8 cellular contexts compared by ENCODE assay signal in the genomic region with DNA sequence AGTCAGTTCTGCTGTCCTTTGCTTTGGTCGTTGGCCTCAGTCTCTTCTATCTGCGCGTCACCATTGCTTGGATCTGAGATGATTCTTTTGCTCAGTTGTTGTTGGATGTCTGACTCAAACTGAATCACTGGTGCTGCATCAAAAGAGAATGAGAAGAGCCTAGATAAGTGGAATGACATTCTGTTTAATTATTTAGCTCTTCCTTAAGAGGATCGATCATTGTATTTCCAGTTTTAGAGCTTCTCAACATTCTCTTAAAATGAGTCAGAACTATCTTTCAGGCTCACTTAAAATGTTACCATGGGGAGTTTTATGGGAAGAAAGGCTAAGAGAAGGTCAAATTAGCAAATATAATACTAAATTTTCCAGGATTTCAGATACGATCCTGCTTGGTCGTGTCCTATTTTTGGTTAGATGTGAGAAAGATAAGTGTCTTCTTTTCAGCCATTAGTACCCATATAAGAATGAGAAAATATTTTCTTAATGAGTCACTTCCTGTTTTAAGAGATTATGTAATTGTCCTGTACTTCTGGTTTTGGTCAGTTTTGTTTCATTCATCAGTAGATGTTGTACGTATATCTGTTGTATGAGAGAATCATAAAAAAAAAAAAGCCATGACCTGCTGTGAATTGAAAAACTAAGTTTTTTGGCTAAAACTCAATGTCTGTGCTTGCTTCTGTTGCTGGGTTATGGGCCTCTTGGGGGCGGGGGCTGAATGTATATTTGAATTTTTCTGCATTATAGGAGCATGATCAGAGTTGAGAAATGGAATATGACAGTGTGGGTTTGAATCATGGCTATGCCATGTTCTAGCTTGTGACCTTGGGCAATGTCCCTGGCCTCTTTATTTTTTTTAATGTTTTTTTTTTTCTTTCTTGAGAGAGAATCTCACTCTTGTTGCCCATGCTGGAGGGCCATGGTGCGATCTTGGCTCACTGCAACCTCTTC. TPM values are rescaled to one million over a fixed set of nuclear protein-coding genes. Genes with fewer than 3 reads are reported as not detected.
DNase-seq lines count a peak whose midpoint lies in the region; ATAC-seq and TF ChIP-seq lines count a peak whose summit lies in the region.

No MANE protein-coding gene starts in this region.

- DNase-seq in AG04449 (ENCODE audit: low read depth, low spot score): peak; percentile 73
- DNase-seq in SW480 (ENCODE audit: low spot score): peak; percentile 60
- peak; percentile 77 for DNase-seq in fibroblast of peridontal ligament (ENCODE audit: extremely low read depth)
- no peak for DNase-seq in NCI-H1417 (lab: John Stamatoyannopoulos, UW)
- DNase-seq in activated CD4-positive, alpha-beta T cell treated with anti-CD3 and anti-CD28 coated beads for 4 hours: no peak

- no peaks in the 10 kb centered on the region for H3K9me3 ChIP-seq in skeletal muscle tissue (ENCODE audit: control insufficient read depth in 3 of 3, low read length in 3 of 3)

- ATAC-seq in GM18909 (IDR thresholded peaks at IDR 0.05; ENCODE audit: poor library complexity, unreplicated experiment): peak; percentile 76
- ATAC-seq in HG03342 (IDR thresholded peaks at IDR 0.05; ENCODE audit: unreplicated experiment): peak; percentile 85

- TF ChIP-seq CTCF in AG04449 (IDR thresholded peaks at IDR 0.05; ENCODE audit: insufficient read depth, low read length, missing control alignments): no peak

- peaks cover 18 to 23% (median 23%) of the 10 kb centered on the region in 3 donors for H3K4me1 ChIP-seq in skeletal muscle tissue (ENCODE audit: control insufficient read depth in 3 of 3, insufficient read depth in 3 of 3, low read length in 3 of 3)

- H3K27me3 ChIP-seq in skeletal muscle tissue (ENCODE audit: control insufficient read depth in 3 of 3, insufficient read depth in 3 of 3, low read length in 3 of 3): no peaks in the 10 kb centered on the region

- H3K9ac ChIP-seq in skeletal muscle tissue (ENCODE audit: low read depth in 1 of 3, low read length in 3 of 3): no peak overlapping the region

- H3K27ac ChIP-seq in skeletal muscle tissue (ENCODE audit: low read depth, low read length): peak overlapping the region; percentile 72

- CTCF ChIA-PET in AG04449 (lab: Yijun Ruan, JAX): interaction anchor here (0.6 to 4.2 kb wide), 6 partner anchors 8 to 82 kb away, joined by 3 to 27 read pairs (median 4); no protein-coding TSS in a partner anchor

- POLR2A ChIA-PET in AG04449 (lab: Yijun Ruan, JAX): interaction anchor here (0.6 to 1.6 kb wide), 6 partner anchors 20 to 203 kb away, joined by 3 to 5 read pairs (median 4); a partner anchor contains a TSS

- peaks cover 44 to 65% (median 55%) of the 10 kb centered on the region in 3 donors for H3K36me3 ChIP-seq in skeletal muscle tissue (ENCODE audit: control insufficient read depth in 3 of 3, insufficient read depth in 3 of 3, low read length in 3 of 3)

- H3K4me3 ChIP-seq in AG04449 (ENCODE audit: low read depth, low read length): peak overlapping the region; percentile 3
- no peak overlapping the region for H3K4me3 ChIP-seq in skeletal muscle tissue (ENCODE audit: low read length in 3 of 3)

RNA-seq across cellular contexts. Expression of a gene that starts 31.5 kb away (rescaled TPM):
- 16.2 TPM for total RNA-seq in skeletal muscle tissue

RNA-seq across cellular contexts. Expression of a gene that starts 35.4 kb away (rescaled TPM):
- total RNA-seq in skeletal muscle tissue: 62.6 TPM

Comparison
In these comparisons a context has a peak if more than half of its experiments do, and no peak if none do; other contexts are left out.
1. DNase-seq: peak in AG04449 (single experiment), SW480 (single experiment) and fibroblast of peridontal ligament (single experiment); none in NCI-H1417 (0 of 3) and activated CD4-positive, alpha-beta T cell treated with anti-CD3 and anti-CD28 coated beads for 4 hours (0 of 2).